Comparison of ENCODE assay signal across 4 cellular contexts in the genomic region with DNA sequence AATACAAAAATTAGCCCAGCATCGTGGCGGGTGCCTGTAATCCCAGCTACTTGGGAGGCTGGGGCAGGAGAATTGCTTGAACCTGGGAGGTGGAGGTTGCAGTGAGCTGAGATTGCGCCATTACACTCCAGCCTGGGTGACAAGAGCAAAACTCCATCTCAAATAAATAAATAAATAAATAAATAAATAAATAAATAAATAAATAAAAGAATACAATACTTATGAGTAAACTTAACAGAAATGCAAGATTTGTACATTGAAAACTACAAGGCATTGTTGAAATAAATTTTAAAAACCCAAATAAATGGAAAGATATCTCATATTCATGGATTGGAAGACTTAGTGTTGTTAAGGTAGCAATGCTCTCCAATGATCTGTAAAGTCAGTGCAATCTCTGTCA. TPM values are rescaled to one million over a fixed set of nuclear protein-coding genes. Genes with fewer than 3 reads are reported as not detected.
"Had no signal": no experiment of that assay in that cellular context is flagged by ENCODE, and none has a peak within 500 bp of the region (broad histone marks: within the 10 kb centered on the region; RNA-seq: fewer than 3 reads in every experiment).

No MANE protein-coding gene starts in this region.

RNA-seq across cellular contexts. Expression of a gene that starts 39.4 kb away (rescaled TPM):
- polyA plus RNA-seq: HepG2, IgD-negative memory B cell, IMR-90, K562 had no signal

RNA-seq across cellular contexts. Expression of a gene that starts 45.4 kb away (rescaled TPM):
- polyA plus RNA-seq: IgD-negative memory B cell had no signal
